17 cellular contexts compared by ENCODE assay signal in genomic region chr2:12222561-12222960, GRCh38.
A peak's percentile ranks its signal among the peaks of the same experiment; 100 is the strongest.
DNase-seq lines count a peak whose midpoint lies in the region; FAIRE-seq and TF ChIP-seq lines count a peak whose summit lies in the region.
"Had no signal": no experiment of that assay in that cellular context is flagged by ENCODE, and none has a peak within 500 bp of the region (broad histone marks: within the 10 kb centered on the region; RNA-seq: fewer than 3 reads in every experiment).

No MANE protein-coding gene starts in this region.

- TF ChIP-seq CTCF in mammary epithelial cell (conservative IDR thresholded peaks at IDR 0.05 in 1 of 2, IDR thresholded peaks at IDR 0.05 in 1 of 2; ENCODE audit: extremely low read depth in 1 of 2, insufficient read depth in 1 of 2, low read depth in 1 of 2, low read length in 2 of 2), result no peak
- no peak for TF ChIP-seq CTCF in breast epithelium (IDR thresholded peaks at IDR 0.05)
- TF ChIP-seq CTCF in endodermal cell (conservative IDR thresholded peaks at IDR 0.05), result no peak

- WGBS in mammary epithelial cell (ENCODE audit: low coverage, missing lambda C conversion rate), result 42% methylated on average over 1 of the region's 1 CpG
- 93% methylated on average over 1 of the region's 1 CpG; no CpG with 5 or more reads in 1 of the 2 experiments for WGBS in endodermal cell (ENCODE audit: insufficient coverage in 1 of 2, insufficient read length in 1 of 2), 2 experiments

- CTCF ChIA-PET in mammary epithelial cell (lab: Charles Lee; ENCODE audit: low non-redundant PET), result no interaction called here

- H2AFZ ChIP-seq in mammary epithelial cell (ENCODE audit: low read depth, low read length), result no peak overlapping the region

- no peaks in the 10 kb centered on the region for H3K27me3 Mint-ChIP-seq in endodermal cell (ENCODE audit: insufficient read depth)
- H3K27me3 Mint-ChIP-seq: CD8-positive, alpha-beta memory T cell had no signal

- peaks cover 31% of the 10 kb centered on the region for H3K9me3 Mint-ChIP-seq in endodermal cell

- no peak overlapping the region for H3K27ac Mint-ChIP-seq in endodermal cell
- H3K27ac Mint-ChIP-seq: CD8-positive, alpha-beta memory T cell had no signal

- H3K4me1 ChIP-seq in mammary epithelial cell (ENCODE audit: insufficient read depth, low read length) (no peaks in the 10 kb centered on the region), breast epithelium (no peaks in the 10 kb centered on the region), endodermal cell (ENCODE audit: control insufficient read depth, insufficient read depth, low read length) (no peaks in the 10 kb centered on the region)
- H3K4me1 ChIP-seq: BLaER1, Caco-2 had no signal

- H3K9me3 ChIP-seq in mammary epithelial cell (replicated peaks; ENCODE audit: insufficient read depth, low read length), result peaks cover 10% of the 10 kb centered on the region
- H3K9me3 ChIP-seq in breast epithelium, result peaks cover 13% of the 10 kb centered on the region in 2 donors
- peaks cover 34% of the 10 kb centered on the region for H3K9me3 ChIP-seq in endodermal cell (ENCODE audit: control insufficient read depth, low read length)

- no peaks in the 10 kb centered on the region for H4K20me1 ChIP-seq in mammary epithelial cell (ENCODE audit: insufficient read depth, low read length)
- H4K20me1 ChIP-seq: BLaER1 had no signal

- peak; percentile 9 for FAIRE-seq in GM12891 (lab: Jason Lieb, UNC)
- FAIRE-seq: H54, HTR-8/SVneo had no signal

- no peaks in the 10 kb centered on the region for H3K27me3 ChIP-seq in mammary epithelial cell (ENCODE audit: insufficient read depth, low read length)
- H3K27me3 ChIP-seq in breast epithelium, result no peaks in the 10 kb centered on the region
- no peaks in the 10 kb centered on the region for H3K27me3 ChIP-seq in endodermal cell (ENCODE audit: control insufficient read depth, insufficient read depth, low read length, poor library complexity, severe bottlenecking)
- H3K27me3 ChIP-seq: BLaER1 had no signal

- H3K9ac ChIP-seq in mammary epithelial cell (ENCODE audit: insufficient read depth, low read length) (no peak overlapping the region), endodermal cell (ENCODE audit: extremely low read depth, low read length, poor library complexity, severe bottlenecking) (no peak overlapping the region)
- H3K9ac ChIP-seq: BLaER1 had no signal

- H3K4me3 Mint-ChIP-seq in endodermal cell, result no peak overlapping the region
- H3K4me3 Mint-ChIP-seq: CD8-positive, alpha-beta memory T cell had no signal

- H3K27ac ChIP-seq in mammary epithelial cell (ENCODE audit: insufficient read depth, low read depth, low read length) (no peak overlapping the region), breast epithelium (no peak overlapping the region), endodermal cell (ENCODE audit: low read depth, low read length) (no peak overlapping the region)
- H3K27ac ChIP-seq: BLaER1 had no signal

- H3K4me1 Mint-ChIP-seq in endodermal cell, result no peaks in the 10 kb centered on the region

- DNase-seq in activated CD4-positive, alpha-beta T cell treated with anti-CD3 and anti-CD28 coated beads for 48 hours, result peak; percentile 5
- DNase-seq in activated CD4-positive, alpha-beta T cell treated with anti-CD3 and anti-CD28 coated beads, Interleukin-2, amount 50 U/mL, for 4 hours, result no peak
- DNase-seq in mammary epithelial cell (peak; percentile 28), breast epithelium (ENCODE audit: low spot score in 2 of 2) (no peak), GM12891 (ENCODE audit: insufficient read length, low spot score) (no peak), endodermal cell (no peak), NCI-H187 treated with DMSO at 0.1 percent for 48 hours (lab: John Stamatoyannopoulos, UW) (no peak), NCI-H2171 (lab: John Stamatoyannopoulos, UW) (no peak)
- DNase-seq: 8988T; AML-193; Caco-2; CD8-positive, alpha-beta memory T cell; DND-41; GF-D8 had no signal

- peaks cover 9% of the 10 kb centered on the region for H3K36me3 Mint-ChIP-seq in endodermal cell (ENCODE audit: low read depth)

- H3K4me3 ChIP-seq in mammary epithelial cell (replicated peaks in 1 of 3; ENCODE audit: insufficient read depth in 1 of 3, low read depth in 2 of 3, low read length in 3 of 3) (no peak overlapping the region), breast epithelium (no peak overlapping the region), endodermal cell (ENCODE audit: low read length) (peak overlapping the region; percentile 6)
- H3K4me3 ChIP-seq: BLaER1 had no signal

- dilution Hi-C loops in mammary epithelial cell (cut with HindIII; ENCODE audit: low sequenced_read_pairs), result no loop called here

- no TSS peak for BruUV-seq in mammary epithelial cell (replicated peaks; lab: Mats Ljungman, UMichigan)

- in situ Hi-C loops in mammary epithelial cell (cut with MboI; ENCODE audit: low sequenced_read_pairs in 2 of 2), result no loop called here

- H3K36me3 ChIP-seq in mammary epithelial cell (ENCODE audit: insufficient read depth, low read length) (no peaks in the 10 kb centered on the region), breast epithelium (no peaks in the 10 kb centered on the region), endodermal cell (ENCODE audit: control insufficient read depth, insufficient read depth, low read length) (no peaks in the 10 kb centered on the region)

- TF ChIP-seq POLR2A in breast epithelium (IDR thresholded peaks at IDR 0.05) (no peak), GM12891 (IDR thresholded peaks at IDR 0.05; ENCODE audit: low read depth, low read length) (no peak)

- H3K79me2 ChIP-seq in mammary epithelial cell (ENCODE audit: insufficient read depth, low read length), result no peaks in the 10 kb centered on the region

- no peak overlapping the region for H3K4me2 ChIP-seq in mammary epithelial cell (ENCODE audit: insufficient read depth, low read depth, low read length)
- H3K4me2 ChIP-seq: BLaER1 had no signal

- intact Hi-C loops in mammary epithelial cell (cut with micrococcal nuclease), result no loop called here
- intact Hi-C loops in breast epithelium (cut with DNase I; ENCODE audit: low total_unique reads), result no loop called here

TF ChIP-seq in GM12891, 5 proteins besides CTCF, POLR2A, EP300 and RAD21:
- TF ChIP-seq POU2F2 (IDR thresholded peaks at IDR 0.05; ENCODE audit: low read depth, low read length) (no peak), TAF1 (IDR thresholded peaks at IDR 0.05; ENCODE audit: low read depth, low read length) (no peak), POLR2AphosphoS5 (IDR thresholded peaks at IDR 0.05; ENCODE audit: low read depth, low read length) (no peak), SPI1 (IDR thresholded peaks at IDR 0.05; ENCODE audit: low read depth, low read length) (no peak), PAX5 (IDR thresholded peaks at IDR 0.05; ENCODE audit: insufficient read depth, low read length, severe bottlenecking) (no peak)

Comparison
In these comparisons a context has a peak if more than half of its experiments do, and no peak if none do; other contexts are left out.
1. DNase-seq: peak in activated CD4-positive, alpha-beta T cell treated with anti-CD3 and anti-CD28 coated beads for 48 hours (single experiment) and mammary epithelial cell (single experiment); none in activated CD4-positive, alpha-beta T cell treated with anti-CD3 and anti-CD28 coated beads, Interleukin-2, amount 50 U/mL, for 4 hours (0 of 2), breast epithelium (0 of 2), GM12891 (single experiment), endodermal cell (single experiment), NCI-H187 treated with DMSO at 0.1 percent for 48 hours (single experiment) and NCI-H2171 (single experiment).